Comparison of ENCODE assay signal across 8 cellular contexts in genomic region chr17:76735006-76735405, GRCh38. TPM values are rescaled to one million over a fixed set of nuclear protein-coding genes. Genes with fewer than 3 reads are reported as not detected.
DNase-seq lines count a peak whose midpoint lies in the region; ATAC-seq and TF ChIP-seq lines count a peak whose summit lies in the region.

No MANE protein-coding gene starts in this region.

- H3K36me3 ChIP-seq in DND-41 (ENCODE audit: insufficient read depth, low read length) (peaks cover 64% of the 10 kb centered on the region), body of pancreas (replicated peaks in 1 of 2; ENCODE audit: insufficient read depth in 1 of 2, low read depth in 2 of 2) (peaks cover 0 to 22% of the 10 kb centered on the region in 2 donors), mesodermal cell (ENCODE audit: control insufficient read depth, insufficient read depth, low read length) (peaks cover 56% of the 10 kb centered on the region)

- H3K9me3 ChIP-seq in DND-41 (ENCODE audit: insufficient read depth, low read length, severe bottlenecking) (no peaks in the 10 kb centered on the region), body of pancreas (no peaks in the 10 kb centered on the region), mesodermal cell (ENCODE audit: control insufficient read depth, low read length) (no peaks in the 10 kb centered on the region)

- H4K20me1 ChIP-seq in DND-41 (ENCODE audit: insufficient read depth, low read length) = peaks cover 38% of the 10 kb centered on the region

- in situ Hi-C loops in G401 (cut with HindIII; ENCODE audit: low sequenced_read_pairs) = no loop called here

- H3K9ac ChIP-seq in DND-41 (ENCODE audit: low read depth, low read length) = peak overlapping the region; percentile 100

- peak overlapping the region; percentile 92 for H3K4me2 ChIP-seq in DND-41 (ENCODE audit: insufficient read depth, low read length)

- H3K4me1 ChIP-seq in DND-41 (ENCODE audit: insufficient read depth, low read length) (peaks cover 54% of the 10 kb centered on the region), body of pancreas (peaks cover 63% of the 10 kb centered on the region), mesodermal cell (ENCODE audit: control insufficient read depth, insufficient read depth, low read length, poor library complexity, severe bottlenecking) (peaks cover 7% of the 10 kb centered on the region)

- TF ChIP-seq CTCF in DND-41 (IDR thresholded peaks at IDR 0.05; ENCODE audit: borderline replicate concordance, extremely low read depth, low read length, poor library complexity, severe bottlenecking) (no peak), body of pancreas (IDR thresholded peaks at IDR 0.05) (peak in 1 of 7 experiments; percentile 9)

- H3K79me2 ChIP-seq in DND-41 (ENCODE audit: insufficient read depth, low read length) = peaks cover 87% of the 10 kb centered on the region

- H3K27ac ChIP-seq in DND-41 (ENCODE audit: low read length) (peak overlapping the region; percentile 100), body of pancreas (peak overlapping the region in 3 of 4 donors; percentile 7 to 98 (median 13)), mesodermal cell (ENCODE audit: low read depth, low read length, severe bottlenecking) (no peak overlapping the region)

- H3K4me3 ChIP-seq in DND-41 (ENCODE audit: low read depth in 1 of 2, low read length in 2 of 2) = peak overlapping the region; percentile 67 to 69
- H3K4me3 ChIP-seq in body of pancreas = peak overlapping the region in 1 of 2 donors; percentile 85
- peak overlapping the region; percentile 89 for H3K4me3 ChIP-seq in mesodermal cell (ENCODE audit: extremely low read depth, insufficient read depth, low read length, poor library complexity, severe bottlenecking)

- DNase-seq in DND-41 = no peak
- peak; percentile 37 for DNase-seq in LHCN-M2 (ENCODE audit: low read depth)
- DNase-seq in body of pancreas = no peak
- DNase-seq in cerebellar cortex (ENCODE audit: low spot score) = no peak
- no peak for DNase-seq in G401 (ENCODE audit: low spot score)

- intact Hi-C loops in body of pancreas (cut with DNase I) = no loop called here

- H3K27me3 ChIP-seq in DND-41 (ENCODE audit: insufficient read depth, low read length, poor library complexity) = no peaks in the 10 kb centered on the region
- no peaks in the 10 kb centered on the region for H3K27me3 ChIP-seq in body of pancreas

- no peak for ATAC-seq in DND-41 (ENCODE audit: insufficient read depth, low read depth)
- no peak for ATAC-seq in body of pancreas
- no peak for ATAC-seq in GM18858 (IDR thresholded peaks at IDR 0.05; ENCODE audit: unreplicated experiment)
- ATAC-seq in GM18907 (IDR thresholded peaks at IDR 0.05; ENCODE audit: unreplicated experiment) = no peak

- no peak for TF ChIP-seq POLR2A in body of pancreas (IDR thresholded peaks at IDR 0.05)

- H2AFZ ChIP-seq in DND-41 (ENCODE audit: low read depth, low read length) = no peak overlapping the region

- WGBS in body of pancreas, 2 donors = 5 to 7% methylated on average over 5 of the region's 5 CpGs
- 30 to 33% methylated on average over 3 to 4 of the region's 5 CpGs for WGBS in mesodermal cell (ENCODE audit: insufficient coverage in 2 of 2), 2 experiments

RNA-seq across cellular contexts. Expression of gene SRSF2, which starts 2.1 kb away (rescaled TPM):
- total RNA-seq in LHCN-M2 (2014; rRNA removed) = 387 and 481 TPM in 2 replicates
- 147 TPM for polyA plus RNA-seq in LHCN-M2 (2012)
- 100 to 1,000 TPM; 258 to 301 TPM for total RNA-seq in body of pancreas
- polyA plus RNA-seq in mesodermal cell (2013, experiment 1 of 2) = 140 TPM
- polyA plus RNA-seq in mesodermal cell (2013, experiment 2 of 2) = 142 TPM
- total RNA-seq in G401 (2014; rRNA removed; shearing (Covaris generic)) = 369 and 387 TPM in 2 replicates

RNA-seq across cellular contexts. Expression of gene MFSD11, which starts 2.9 kb away (rescaled TPM):
- total RNA-seq in LHCN-M2 (2014; rRNA removed) (30.5 and 31.0 TPM in 2 replicates), body of pancreas (10 to 100 TPM in 1 of 2 donors, 1 to 10 TPM in 1; 7.6 to 16.6 TPM)
- 15.2 TPM for polyA plus RNA-seq in LHCN-M2 (2012)
- polyA plus RNA-seq in mesodermal cell (2013, experiment 1 of 2) = 21.6 TPM
- polyA plus RNA-seq in mesodermal cell (2013, experiment 2 of 2) = 25.1 TPM
- total RNA-seq in G401 (2014; rRNA removed; shearing (Covaris generic)) = 11.5 and 45.7 TPM in 2 replicates

RNA-seq across cellular contexts. Expression of gene METTL23, which starts 8.4 kb away (rescaled TPM):
- total RNA-seq in LHCN-M2 (2014; rRNA removed) (40.5 and 41.2 TPM in 2 replicates), body of pancreas (10 to 100 TPM; 25.9 to 44.2 TPM)
- polyA plus RNA-seq in LHCN-M2 (2012) = 38.5 TPM
- polyA plus RNA-seq in mesodermal cell (2013, experiment 1 of 2) = 33.0 TPM
- 28.1 TPM for polyA plus RNA-seq in mesodermal cell (2013, experiment 2 of 2)
- total RNA-seq in G401 (2014; rRNA removed; shearing (Covaris generic)) = 25.9 and 34.6 TPM in 2 replicates

RNA-seq across cellular contexts. Expression of gene JMJD6, which starts 8.6 kb away (rescaled TPM):
- total RNA-seq in LHCN-M2 (2014; rRNA removed) (29.3 and 34.5 TPM in 2 replicates), body of pancreas (10 to 100 TPM; 15.2 to 20.0 TPM)
- 36.2 TPM for polyA plus RNA-seq in LHCN-M2 (2012)
- polyA plus RNA-seq in mesodermal cell (2013, experiment 1 of 2) = 26.7 TPM
- 19.3 TPM for polyA plus RNA-seq in mesodermal cell (2013, experiment 2 of 2)
- 14.6 and 31.9 TPM in 2 replicates for total RNA-seq in G401 (2014; rRNA removed; shearing (Covaris generic))

RNA-seq across cellular contexts. Expression of gene MXRA7, which starts 24.2 kb away (rescaled TPM):
- total RNA-seq in LHCN-M2 (2014; rRNA removed) (470 and 568 TPM in 2 replicates), body of pancreas (10 to 100 TPM; 71.9 to 87.4 TPM)
- polyA plus RNA-seq in LHCN-M2 (2012) = 354 TPM
- 84.9 TPM for polyA plus RNA-seq in mesodermal cell (2013, experiment 1 of 2)
- polyA plus RNA-seq in mesodermal cell (2013, experiment 2 of 2) = 83.0 TPM
- 93.4 and 96.7 TPM in 2 replicates for total RNA-seq in G401 (2014; rRNA removed; shearing (Covaris generic))
